Comparison of ENCODE assay signal across 7 cellular contexts in the genomic region with DNA sequence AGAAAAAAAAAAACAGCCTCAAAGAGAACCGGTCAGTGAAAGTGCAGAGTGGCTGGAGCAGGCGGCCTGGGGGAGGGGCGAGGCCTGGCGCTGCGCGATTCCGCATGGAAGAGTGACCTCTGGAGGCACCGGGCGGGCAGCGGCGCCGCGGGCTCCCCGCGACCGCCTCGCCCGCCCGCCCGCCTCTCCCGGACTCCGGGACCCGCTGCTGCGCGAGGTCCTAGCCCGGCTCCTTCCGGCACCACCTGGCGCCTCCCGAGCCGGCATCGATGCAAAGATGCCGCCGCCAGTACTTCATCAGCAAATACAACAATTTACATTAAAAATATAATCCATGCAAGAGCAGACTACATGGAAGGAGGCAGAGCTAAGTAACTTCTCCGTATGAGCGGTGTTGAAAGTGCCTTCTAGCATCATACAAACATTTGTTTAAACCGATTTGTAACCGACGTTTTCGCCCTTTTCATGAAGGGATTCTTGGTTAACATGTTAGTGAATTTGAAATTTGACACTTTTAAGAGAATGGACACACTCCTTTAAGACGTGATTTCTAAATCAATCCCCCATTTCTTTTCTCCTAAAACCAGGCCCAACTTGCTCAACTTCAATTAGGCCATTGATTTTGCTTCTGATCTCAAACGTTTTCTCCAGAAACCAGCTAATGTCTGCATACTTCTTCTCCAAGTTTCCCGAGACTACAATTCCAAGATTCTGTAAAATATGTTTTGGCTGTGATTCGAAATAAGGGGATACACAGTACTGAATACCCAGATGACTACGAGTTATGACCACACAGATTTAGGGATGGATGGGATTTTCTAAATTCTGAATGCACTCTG. TPM values are rescaled to one million over a fixed set of nuclear protein-coding genes. Genes with fewer than 3 reads are reported as not detected.
DNase-seq lines count a peak whose midpoint lies in the region; ATAC-seq, FAIRE-seq and TF ChIP-seq lines count a peak whose summit lies in the region.

No MANE protein-coding gene starts in this region.

- FAIRE-seq in small intestine (lab: Jason Lieb, UNC) = no peak

- no peak for ATAC-seq in HG02840 (IDR thresholded peaks at IDR 0.05; ENCODE audit: low FRiP score, unreplicated experiment)

- DNase-seq in LoVo (ENCODE audit: low spot score) = peak; percentile 76
- peak; percentile 73 for DNase-seq in SW480 (ENCODE audit: low spot score)
- peak; percentile 83 for DNase-seq in coronary artery (ENCODE audit: low spot score)
- DNase-seq in kidney glomerular epithelial cell (lab: John Stamatoyannopoulos, UW) = peak; percentile 77
- DNase-seq in small intestine = peak; percentile 79

- H3K4me3 ChIP-seq in coronary artery (peak overlapping the region; percentile 77), small intestine (ENCODE audit: low read depth in 1 of 2, low read length in 2 of 2) (peak overlapping the region; percentile 77 to 84)

- peaks cover 0 to 2% of the 10 kb centered on the region in 2 donors for H3K27me3 ChIP-seq in small intestine (ENCODE audit: control insufficient read depth in 2 of 2, insufficient read depth in 2 of 2, low read length in 2 of 2)

- H3K27ac ChIP-seq in coronary artery (peak overlapping the region; percentile 87 to 92), small intestine (ENCODE audit: low read depth in 1 of 2, low read length in 1 of 2) (peak overlapping the region; percentile 79 to 83)

- H3K4me1 ChIP-seq in ES-I3 (ENCODE audit: insufficient read depth, low read length) = peaks cover 50% of the 10 kb centered on the region
- H3K4me1 ChIP-seq in small intestine (ENCODE audit: control insufficient read depth in 2 of 2, insufficient read depth in 1 of 2, low read depth in 1 of 2, low read length in 1 of 2) = peaks cover 0 to 3% of the 10 kb centered on the region in 2 donors

- H3K9me3 ChIP-seq in ES-I3 (ENCODE audit: control insufficient read depth, insufficient read depth, low read length) (no peaks in the 10 kb centered on the region), small intestine (ENCODE audit: control insufficient read depth, low read depth) (no peaks in the 10 kb centered on the region)

- H3K36me3 ChIP-seq in ES-I3 (ENCODE audit: insufficient read depth, low read length) (no peaks in the 10 kb centered on the region), small intestine (ENCODE audit: control insufficient read depth in 2 of 2, insufficient read depth in 2 of 2, low read length in 2 of 2) (no peaks in the 10 kb centered on the region)

- TF ChIP-seq CTCF in coronary artery (IDR thresholded peaks at IDR 0.05) = peak; percentile 24

- 2 to 8% (median 5%) methylated on average over 26 to 44 of the region's 44 CpGs for WGBS in small intestine, 3 donors

- peak overlapping the region; percentile 76 for H3K9ac ChIP-seq in ES-I3 (ENCODE audit: low read depth, low read length)

RNA-seq across cellular contexts. Expression of gene EFNB2, which starts 2.1 kb away (rescaled TPM):
- 10 to 100 TPM; 10.8 to 33.0 (median 18.1) TPM for polyA plus RNA-seq in small intestine

RNA-seq across cellular contexts. Expression of gene ARGLU1, which starts 34.6 kb away (rescaled TPM):
- polyA plus RNA-seq in small intestine = 10 to 100 TPM; 43.8 to 65.8 (median 46.2) TPM
